In the genomic region with DNA sequence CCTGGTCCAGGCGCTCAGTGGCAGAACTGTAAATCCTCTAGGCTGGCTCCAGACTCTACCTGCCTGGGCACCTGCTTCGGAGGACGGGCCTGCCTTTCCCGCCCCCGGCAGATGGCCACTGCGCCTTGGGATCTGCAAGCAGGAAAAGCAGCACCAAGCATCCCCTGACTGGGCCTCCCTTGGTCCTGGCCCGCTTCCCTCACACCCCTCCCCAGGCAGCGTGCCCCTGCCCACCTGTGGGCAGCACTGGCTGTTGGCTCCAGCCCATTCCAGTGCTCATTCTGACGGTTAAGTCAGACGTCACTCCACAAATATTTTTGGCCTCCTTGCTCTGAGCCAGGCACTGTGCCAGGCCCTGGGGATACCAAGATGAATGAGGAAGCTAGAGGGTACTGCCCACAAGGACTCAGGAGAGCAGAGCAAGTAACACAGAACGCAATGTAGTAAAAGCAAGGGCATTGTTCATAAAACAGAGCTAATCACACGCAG, we compare ENCODE assay signal across 9 cellular contexts. TPM values are rescaled to one million over a fixed set of nuclear protein-coding genes. Genes with fewer than 3 reads are reported as not detected.
DNase-seq lines count a peak whose midpoint lies in the region; ATAC-seq, FAIRE-seq and TF ChIP-seq lines count a peak whose summit lies in the region.
"Had no signal": no experiment of that assay in that cellular context is flagged by ENCODE, and none has a peak within 500 bp of the region (broad histone marks: within the 10 kb centered on the region; RNA-seq: fewer than 3 reads in every experiment).

No MANE protein-coding gene starts in this region.

- TF ChIP-seq CTCF in AG09319 (IDR thresholded peaks at IDR 0.05; ENCODE audit: low read depth, low read length) (no peak), keratinocyte (optimal IDR thresholded peaks at IDR 0.05 in 1 of 3, IDR thresholded peaks at IDR 0.05 in 1 of 3, conservative IDR thresholded peaks at IDR 0.05 in 1 of 3; ENCODE audit: extremely low read depth in 1 of 3, insufficient read depth in 2 of 3, low read length in 3 of 3) (peak in 1 of 3 experiments; percentile 15), endothelial cell (IDR thresholded peaks at IDR 0.05; ENCODE audit: unreplicated experiment) (no peak)

- no peak overlapping the region for H2AFZ ChIP-seq in keratinocyte (ENCODE audit: control insufficient read depth, low read length)

- TF ChIP-seq EP300 in Ishikawa (IDR thresholded peaks at IDR 0.05; ENCODE audit: borderline replicate concordance): peak; percentile 88

- H3K36me3 ChIP-seq in keratinocyte (ENCODE audit: control insufficient read depth in 2 of 2, extremely low read depth in 1 of 2, insufficient read depth in 2 of 2, low read length in 2 of 2): no peaks in the 10 kb centered on the region

- H3K9ac ChIP-seq in keratinocyte (ENCODE audit: control insufficient read depth, extremely low read depth, insufficient read depth, low read length): no peak overlapping the region

- peak overlapping the region; percentile 33 for H3K27ac ChIP-seq in keratinocyte (ENCODE audit: control insufficient read depth, insufficient read depth, low read length)

- H3K27ac Mint-ChIP-seq in endothelial cell (ENCODE audit: unreplicated experiment): no peak overlapping the region

- peaks cover 10% of the 10 kb centered on the region for H3K27me3 ChIP-seq in keratinocyte (ENCODE audit: control insufficient read depth, extremely low read depth, insufficient read depth, low read length)

- H3K36me3 Mint-ChIP-seq in endothelial cell (ENCODE audit: low read depth, unreplicated experiment): peaks cover 1% of the 10 kb centered on the region

- TF ChIP-seq RAD21 in Ishikawa (IDR thresholded peaks at IDR 0.05; ENCODE audit: low read depth): peak; percentile 36

- FAIRE-seq in keratinocyte (lab: Jason Lieb, UNC): peak; percentile 99

- no peaks in the 10 kb centered on the region for H3K4me1 Mint-ChIP-seq in endothelial cell (ENCODE audit: unreplicated experiment)

- H3K9me3 Mint-ChIP-seq in endothelial cell (ENCODE audit: unreplicated experiment): no peaks in the 10 kb centered on the region

- H3K79me2 ChIP-seq in keratinocyte (ENCODE audit: control insufficient read depth, insufficient read depth, low read length): no peaks in the 10 kb centered on the region

- peaks cover 29% of the 10 kb centered on the region for H3K4me1 ChIP-seq in keratinocyte (ENCODE audit: control insufficient read depth, extremely low read depth, insufficient read depth, low read length)

- no peak overlapping the region for H3K4me3 Mint-ChIP-seq in endothelial cell (ENCODE audit: unreplicated experiment)

- peak overlapping the region; percentile 11 for H3K4me2 ChIP-seq in keratinocyte (ENCODE audit: control insufficient read depth, extremely low read depth, insufficient read depth, low read depth, low read length)

- no peaks in the 10 kb centered on the region for H3K9me1 ChIP-seq in keratinocyte (ENCODE audit: control insufficient read depth, extremely low read depth, insufficient read depth, low read length)

- H3K9me3 ChIP-seq in keratinocyte (ENCODE audit: control insufficient read depth, low read depth, low read length): peaks cover 4% of the 10 kb centered on the region

- H4K20me1 ChIP-seq in keratinocyte (ENCODE audit: control insufficient read depth, extremely low read depth, insufficient read depth, low read length): no peaks in the 10 kb centered on the region

- peaks cover 7% of the 10 kb centered on the region for H3K27me3 Mint-ChIP-seq in endothelial cell (ENCODE audit: unreplicated experiment)

- no peak overlapping the region for H3K4me3 ChIP-seq in keratinocyte (ENCODE audit: control insufficient read depth in 2 of 3, extremely low read depth in 1 of 3, insufficient read depth in 2 of 3, low read depth in 1 of 3, low read length in 3 of 3)

- ATAC-seq in HG02798 (IDR thresholded peaks at IDR 0.05; ENCODE audit: poor library complexity, unreplicated experiment) (no peak), GM21717 (IDR thresholded peaks at IDR 0.05; ENCODE audit: unreplicated experiment) (no peak)

- DNase-seq in AG09319 (ENCODE audit: extremely low read depth, low read depth) (peak; percentile 28), amniotic epithelial cell (ENCODE audit: low read depth) (peak; percentile 86), keratinocyte (ENCODE audit: low read depth, low spot score) (peak; percentile 83), NCI-H1694 treated with DMSO at 0.1 percent for 48 hours (lab: John Stamatoyannopoulos, UW) (no peak), endothelial cell (ENCODE audit: low spot score) (no peak)
- DNase-seq: NCI-H526 had no signal

- dilution Hi-C loops in keratinocyte (cut with MboI; ENCODE audit: extremely low pct_ligation_motif_present, low sequenced_read_pairs): no loop called here

TF ChIP-seq in Ishikawa, 13 proteins besides CTCF, POLR2A, EP300 and RAD21 (continues in another document):
- TF ChIP-seq TCF12 (IDR thresholded peaks at IDR 0.05; ENCODE audit: low read depth) (peak; percentile 95), NFIC (IDR thresholded peaks at IDR 0.05) (peak; percentile 99), CEBPB (IDR thresholded peaks at IDR 0.05) (0 out of 2 replicates have a peak, but pooled peaks have one; percentile 1), ZBTB7A (IDR thresholded peaks at IDR 0.05; ENCODE audit: low read depth) (peak; percentile 97), CREB1 (IDR thresholded peaks at IDR 0.05; ENCODE audit: low read depth) (peak; percentile 65), EGR1 (IDR thresholded peaks at IDR 0.05) (0 out of 2 replicates have a peak, but pooled peaks have one; percentile 20), TAF1 (IDR thresholded peaks at IDR 0.05; ENCODE audit: low read depth) (no peak), FOXM1 (IDR thresholded peaks at IDR 0.05; ENCODE audit: borderline replicate concordance, low read depth) (peak; percentile 69; the same call in 1 of the 2 replicates)
- TF ChIP-seq, protein P1, sequence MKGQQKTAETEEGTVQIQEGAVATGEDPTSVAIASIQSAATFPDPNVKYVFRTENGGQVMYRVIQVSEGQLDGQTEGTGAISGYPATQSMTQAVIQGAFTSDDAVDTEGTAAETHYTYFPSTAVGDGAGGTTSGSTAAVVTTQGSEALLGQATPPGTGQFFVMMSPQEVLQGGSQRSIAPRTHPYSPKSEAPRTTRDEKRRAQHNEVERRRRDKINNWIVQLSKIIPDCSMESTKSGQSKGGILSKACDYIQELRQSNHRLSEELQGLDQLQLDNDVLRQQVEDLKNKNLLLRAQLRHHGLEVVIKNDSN (IDR thresholded peaks at IDR 0.05): peak; percentile 33; the same call in 1 of the 2 replicates
- TF ChIP-seq, protein P2, sequence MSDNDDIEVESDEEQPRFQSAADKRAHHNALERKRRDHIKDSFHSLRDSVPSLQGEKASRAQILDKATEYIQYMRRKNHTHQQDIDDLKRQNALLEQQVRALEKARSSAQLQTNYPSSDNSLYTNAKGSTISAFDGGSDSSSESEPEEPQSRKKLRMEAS (IDR thresholded peaks at IDR 0.05): peak; percentile 88

RNA-seq across cellular contexts. Expression of a gene that starts 22.0 kb away (rescaled TPM):
- 2.3 to 5.2 TPM (median 4.0 TPM) in 3 replicates for polyA plus RNA-seq in keratinocyte
- polyA plus RNA-seq in keratinocyte (2011; ENCODE audit: low read depth): 0.62 TPM
- polyA plus RNA-seq in keratinocyte (2011; cell fraction: cytosol; rRNA removed): 1.7 and 2.2 TPM in 2 replicates
- 14.6 and 16.6 TPM in 2 replicates for polyA plus RNA-seq in keratinocyte (2011; cell fraction: nucleus; rRNA removed)
- polyA plus RNA-seq in keratinocyte (2012; ENCODE audit: low replicate concordance): 1.3 and 1.8 TPM in 2 replicates
- polyA minus RNA-seq in keratinocyte: 3.4 to 9.0 TPM (median 6.4 TPM) in 3 replicates
- 1.2 TPM for polyA minus RNA-seq in keratinocyte (2011; cell fraction: cytosol; rRNA and poly(A)+ RNA removed)
- polyA minus RNA-seq in keratinocyte (2011; cell fraction: nucleus; rRNA and poly(A)+ RNA removed): 3.9 and 7.1 TPM in 2 replicates
- total RNA-seq in endothelial cell (ENCODE audit: unreplicated experiment): 2.2 TPM

RNA-seq across cellular contexts. Expression of a gene that starts 26.7 kb away (rescaled TPM):
- polyA plus RNA-seq in keratinocyte: 10.9 to 13.1 TPM (median 12.1 TPM) in 3 replicates
- 14.0 TPM for polyA plus RNA-seq in keratinocyte (2011; ENCODE audit: low read depth)
- polyA plus RNA-seq in keratinocyte (2011; cell fraction: cytosol; rRNA removed): 10.5 and 18.8 TPM in 2 replicates
- 57.8 and 86.8 TPM in 2 replicates for polyA plus RNA-seq in keratinocyte (2011; cell fraction: nucleus; rRNA removed)
- 11.3 and 20.3 TPM in 2 replicates for polyA plus RNA-seq in keratinocyte (2012; ENCODE audit: low replicate concordance)
- 19.8 to 32.9 TPM (median 31.3 TPM) in 3 replicates for polyA minus RNA-seq in keratinocyte
- 20.3 TPM for polyA minus RNA-seq in keratinocyte (2011; cell fraction: cytosol; rRNA and poly(A)+ RNA removed)
- polyA minus RNA-seq in keratinocyte (2011; cell fraction: nucleus; rRNA and poly(A)+ RNA removed): 25.1 and 29.8 TPM in 2 replicates
- 12.4 TPM for total RNA-seq in endothelial cell (ENCODE audit: unreplicated experiment)

RNA-seq across cellular contexts. Expression of a gene that starts 55.9 kb away (rescaled TPM):
- polyA plus RNA-seq in keratinocyte: 0.91 to 3.4 TPM (median 1.9 TPM) in 3 replicates
- 53.8 TPM for polyA plus RNA-seq in keratinocyte (2011; ENCODE audit: low read depth)
- 2.7 and 4.3 TPM in 2 replicates for polyA plus RNA-seq in keratinocyte (2011; cell fraction: cytosol; rRNA removed)
- 6.5 and 7.2 TPM in 2 replicates for polyA plus RNA-seq in keratinocyte (2011; cell fraction: nucleus; rRNA removed)
- polyA plus RNA-seq in keratinocyte (2012; ENCODE audit: low replicate concordance): 1.8 and 60.2 TPM in 2 replicates
- 5.7 to 15.9 TPM (median 6.8 TPM) in 3 replicates for polyA minus RNA-seq in keratinocyte
- not detected for polyA minus RNA-seq in keratinocyte (2011; cell fraction: cytosol; rRNA and poly(A)+ RNA removed)
- 3.9 and 5.8 TPM in 2 replicates for polyA minus RNA-seq in keratinocyte (2011; cell fraction: nucleus; rRNA and poly(A)+ RNA removed)
- 3.0 TPM for total RNA-seq in endothelial cell (ENCODE audit: unreplicated experiment)

Comparison
In these comparisons a context has a peak if more than half of its experiments do, and no peak if none do; other contexts are left out.
1. DNase-seq: peak in AG09319 (single experiment), amniotic epithelial cell (single experiment) and keratinocyte (single experiment); none in NCI-H1694 treated with DMSO at 0.1 percent for 48 hours (single experiment) and endothelial cell (single experiment).